Comparison of ENCODE assay signal across 19 cellular contexts in the genomic region with DNA sequence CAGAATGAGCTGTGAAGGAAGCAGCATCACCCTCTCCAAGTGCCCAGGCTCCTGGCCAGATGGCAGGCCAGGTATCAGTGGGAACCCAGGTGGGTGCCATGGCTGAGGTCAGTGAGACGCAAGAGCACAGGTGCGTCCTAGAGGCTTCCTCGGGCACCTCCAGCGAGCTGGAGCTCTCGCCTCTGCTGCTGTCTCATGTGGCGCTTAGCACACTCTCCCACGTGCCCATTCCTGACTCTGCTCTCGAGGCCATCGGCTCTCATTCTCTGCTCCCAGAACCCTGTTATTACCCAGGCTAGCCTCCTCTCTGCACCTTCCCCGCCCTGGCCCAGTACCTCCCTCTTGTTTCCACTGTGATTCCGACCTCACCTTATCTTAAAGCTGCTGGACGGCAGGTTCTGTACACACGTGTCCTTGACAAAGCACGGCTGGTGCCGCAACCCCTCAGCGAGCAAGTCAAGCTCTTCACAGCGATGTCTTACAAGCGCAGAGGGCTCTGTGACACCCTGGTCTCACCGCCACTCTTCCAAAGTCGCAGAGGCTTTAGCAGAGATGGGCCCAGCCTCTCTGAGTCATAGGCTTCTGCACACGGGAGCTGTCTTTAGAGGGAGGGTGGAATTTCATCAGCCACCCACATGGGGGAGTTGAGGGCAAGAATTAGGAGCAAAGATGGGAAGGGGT. TPM values are rescaled to one million over a fixed set of nuclear protein-coding genes. Genes with fewer than 3 reads are reported as not detected.
DNase-seq lines count a peak whose midpoint lies in the region; ATAC-seq and TF ChIP-seq lines count a peak whose summit lies in the region.
"Had no signal": no experiment of that assay in that cellular context is flagged by ENCODE, and none has a peak within 500 bp of the region (broad histone marks: within the 10 kb centered on the region; RNA-seq: fewer than 3 reads in every experiment).

No MANE protein-coding gene starts in this region.

- H3K9ac ChIP-seq in endodermal cell (ENCODE audit: extremely low read depth, low read length, poor library complexity, severe bottlenecking) (no peak overlapping the region), neural progenitor cell (no peak overlapping the region)
- H3K9ac ChIP-seq: KMS-11 had no signal

- TF ChIP-seq POLR2A in tibial nerve (IDR thresholded peaks at IDR 0.05), result no peak

- no peak overlapping the region for H2AFZ ChIP-seq in neural progenitor cell (replicated peaks)

- peaks cover 0 to 2% (median 0%) of the 10 kb centered on the region in 7 donors for H3K9me3 Mint-ChIP-seq in CD4-positive, CD25-positive, alpha-beta regulatory T cell
- H3K9me3 Mint-ChIP-seq in endodermal cell, result no peaks in the 10 kb centered on the region
- H3K9me3 Mint-ChIP-seq in neural progenitor cell, result no peaks in the 10 kb centered on the region
- H3K9me3 Mint-ChIP-seq: CD8-positive, alpha-beta T cell; naive thymus-derived CD8-positive, alpha-beta T cell had no signal

- intact Hi-C loops in Panc1 (cut with micrococcal nuclease; ENCODE audit: unreplicated experiment), result no loop called here

- no peak overlapping the region for H3K27ac ChIP-seq in CD4-positive, CD25-positive, alpha-beta regulatory T cell (ENCODE audit: insufficient read depth, low read length, poor library complexity, severe bottlenecking)
- H3K27ac ChIP-seq in Panc1 (ENCODE audit: low read length) (no peak overlapping the region), endodermal cell (ENCODE audit: low read depth, low read length) (no peak overlapping the region), neural progenitor cell (no peak overlapping the region), tibial nerve (no peak overlapping the region)
- H3K27ac ChIP-seq: KMS-11, upper lobe of left lung had no signal

- no peak overlapping the region for H3K4me2 ChIP-seq in neural progenitor cell
- H3K4me2 ChIP-seq: KMS-11 had no signal

- no peak overlapping the region for H3K4me3 ChIP-seq in CD4-positive, CD25-positive, alpha-beta regulatory T cell (ENCODE audit: low read depth, low read length)
- H3K4me3 ChIP-seq in Panc1 (ENCODE audit: low read depth in 2 of 2, low read length in 2 of 2) (no peak overlapping the region), endodermal cell (ENCODE audit: low read length) (no peak overlapping the region), neural progenitor cell (no peak overlapping the region), tibial nerve (no peak overlapping the region)
- H3K4me3 ChIP-seq: upper lobe of left lung had no signal

- 94 to 97% methylated on average over 15 to 21 of the region's 21 CpGs for WGBS in endodermal cell (ENCODE audit: insufficient coverage in 1 of 2, insufficient read length in 1 of 2), 2 experiments
- WGBS in tibial nerve, 2 donors, result 88 to 91% methylated on average over 21 of the region's 21 CpGs

- H3K4me1 Mint-ChIP-seq in CD4-positive, CD25-positive, alpha-beta regulatory T cell, result peaks cover 0 to 4% (median 2%) of the 10 kb centered on the region in 4 donors
- H3K4me1 Mint-ChIP-seq in endodermal cell, result peaks cover 3% of the 10 kb centered on the region
- H3K4me1 Mint-ChIP-seq in neural progenitor cell, result peaks cover 10% of the 10 kb centered on the region

- in situ Hi-C loops in Panc1 (cut with HindIII; ENCODE audit: low pct_unique_long_range_greater_than_20kb, low sequenced_read_pairs), result no loop called here

- H3K27ac Mint-ChIP-seq in CD4-positive, CD25-positive, alpha-beta regulatory T cell, result peak overlapping the region in 2 of 3 donors; percentile 26 to 82
- H3K27ac Mint-ChIP-seq in endodermal cell, result peak overlapping the region; percentile 31
- peak overlapping the region; percentile 42 for H3K27ac Mint-ChIP-seq in neural progenitor cell
- H3K27ac Mint-ChIP-seq: activated T-cell treated with anti-CD3 and anti-CD28 coated beads, Interleukin-2, amount 50 U/mL, for 72 hours; CD8-positive, alpha-beta T cell had no signal

- H3K36me3 ChIP-seq in CD4-positive, CD25-positive, alpha-beta regulatory T cell (ENCODE audit: control insufficient read depth, insufficient read depth, low read length), result peaks cover 89% of the 10 kb centered on the region
- H3K36me3 ChIP-seq in Panc1 (ENCODE audit: control insufficient read depth, insufficient read depth, low read length) (no peaks in the 10 kb centered on the region), endodermal cell (ENCODE audit: control insufficient read depth, insufficient read depth, low read length) (peaks cover 66% of the 10 kb centered on the region), neural progenitor cell (no peaks in the 10 kb centered on the region), tibial nerve (peaks cover 4 to 100% (median 48%) of the 10 kb centered on the region in 3 donors)

- no peaks in the 10 kb centered on the region for H3K27me3 Mint-ChIP-seq in CD4-positive, CD25-positive, alpha-beta regulatory T cell
- H3K27me3 Mint-ChIP-seq in endodermal cell (ENCODE audit: insufficient read depth) (no peaks in the 10 kb centered on the region), neural progenitor cell (ENCODE audit: insufficient read depth, low read depth) (peaks cover 7% of the 10 kb centered on the region)
- H3K27me3 Mint-ChIP-seq: naive thymus-derived CD8-positive, alpha-beta T cell had no signal

- H3K79me2 ChIP-seq in neural progenitor cell (ENCODE audit: low read depth), result no peaks in the 10 kb centered on the region

- CTCF ChIA-PET in Panc1 (lab: Charles Lee), result no interaction called here

- TF ChIP-seq EP300 in tibial nerve (IDR thresholded peaks at IDR 0.05), result no peak

- no TSS peak for BruUV-seq in Panc1 (replicated peaks; lab: Mats Ljungman, UMichigan)

- no peak overlapping the region for H3K4me3 Mint-ChIP-seq in CD4-positive, CD25-positive, alpha-beta regulatory T cell
- no peak overlapping the region for H3K4me3 Mint-ChIP-seq in endodermal cell
- no peak overlapping the region for H3K4me3 Mint-ChIP-seq in neural progenitor cell
- H3K4me3 Mint-ChIP-seq: activated T-cell treated with anti-CD3 and anti-CD28 coated beads, Interleukin-2, amount 50 U/mL, for 72 hours; CD8-positive, alpha-beta T cell had no signal

- H3K36me3 Mint-ChIP-seq in CD4-positive, CD25-positive, alpha-beta regulatory T cell, result peaks cover 47% of the 10 kb centered on the region
- H3K36me3 Mint-ChIP-seq in endodermal cell (ENCODE audit: low read depth) (peaks cover 75% of the 10 kb centered on the region), neural progenitor cell (peaks cover 45% of the 10 kb centered on the region)

- TF ChIP-seq CTCF in Panc1 (IDR thresholded peaks at IDR 0.05) (no peak), endodermal cell (conservative IDR thresholded peaks at IDR 0.05) (no peak), neural progenitor cell (IDR thresholded peaks at IDR 0.05) (no peak), tibial nerve (IDR thresholded peaks at IDR 0.05) (no peak)

- no peaks in the 10 kb centered on the region for H3K4me1 ChIP-seq in CD4-positive, CD25-positive, alpha-beta regulatory T cell (ENCODE audit: control insufficient read depth, insufficient read depth, low read length, poor library complexity, severe bottlenecking)
- H3K4me1 ChIP-seq in Panc1 (ENCODE audit: control insufficient read depth, insufficient read depth, low read length), result no peaks in the 10 kb centered on the region
- H3K4me1 ChIP-seq in endodermal cell (ENCODE audit: control insufficient read depth, insufficient read depth, low read length), result no peaks in the 10 kb centered on the region
- peaks cover 10% of the 10 kb centered on the region for H3K4me1 ChIP-seq in neural progenitor cell
- H3K4me1 ChIP-seq in tibial nerve, result no peaks in the 10 kb centered on the region
- H3K4me1 ChIP-seq: upper lobe of left lung had no signal

- no peaks in the 10 kb centered on the region for H3F3A ChIP-seq in neural progenitor cell (ENCODE audit: low read depth)

- no peaks in the 10 kb centered on the region for H3K27me3 ChIP-seq in CD4-positive, CD25-positive, alpha-beta regulatory T cell (ENCODE audit: control insufficient read depth, insufficient read depth, low read length)
- no peaks in the 10 kb centered on the region for H3K27me3 ChIP-seq in Panc1 (ENCODE audit: control insufficient read depth, insufficient read depth, low read length)
- H3K27me3 ChIP-seq in endodermal cell (ENCODE audit: control insufficient read depth, insufficient read depth, low read length, poor library complexity, severe bottlenecking), result no peaks in the 10 kb centered on the region
- no peaks in the 10 kb centered on the region for H3K27me3 ChIP-seq in neural progenitor cell
- H3K27me3 ChIP-seq in tibial nerve, result no peaks in the 10 kb centered on the region
- H3K27me3 ChIP-seq: upper lobe of left lung had no signal

- no peak for ATAC-seq in CD4-positive, CD25-positive, alpha-beta regulatory T cell (ENCODE audit: low read depth in 2 of 2)
- ATAC-seq in Panc1 (0 out of 2 replicates have a peak, but pooled peaks have one; percentile 55), GM19467 (IDR thresholded peaks at IDR 0.05; ENCODE audit: unreplicated experiment) (no peak)
- ATAC-seq: activated T-cell treated with anti-CD3 and anti-CD28 coated beads, Interleukin-2, amount 50 U/mL, for 72 hours; CD8-positive, alpha-beta T cell; naive thymus-derived CD8-positive, alpha-beta T cell; right cardiac atrium had no signal

- peaks cover 14% of the 10 kb centered on the region for H4K20me1 ChIP-seq in neural progenitor cell (ENCODE audit: low read depth)

- POLR2A ChIA-PET in Panc1 (lab: Charles Lee), result interaction anchor here (0.7 kb wide), 1 partner anchor 12 kb away, joined by 3 read pairs; no protein-coding TSS in a partner anchor

- H3K9me3 ChIP-seq in CD4-positive, CD25-positive, alpha-beta regulatory T cell (ENCODE audit: control insufficient read depth in 2 of 2, low read length in 2 of 2), result no peaks in the 10 kb centered on the region
- H3K9me3 ChIP-seq in Panc1 (ENCODE audit: control insufficient read depth, insufficient read depth, low read depth, low read length), result no peaks in the 10 kb centered on the region
- H3K9me3 ChIP-seq in endodermal cell (ENCODE audit: control insufficient read depth, low read length), result no peaks in the 10 kb centered on the region
- no peaks in the 10 kb centered on the region for H3K9me3 ChIP-seq in neural progenitor cell (ENCODE audit: low read depth)
- H3K9me3 ChIP-seq in tibial nerve, result no peaks in the 10 kb centered on the region
- H3K9me3 ChIP-seq: upper lobe of left lung had no signal

- no peak for DNase-seq in CD4-positive, CD25-positive, alpha-beta regulatory T cell
- DNase-seq in Panc1 (ENCODE audit: low read depth, low spot score), result no peak
- DNase-seq in endodermal cell, result no peak
- no peak for DNase-seq in neural progenitor cell (ENCODE audit: low spot score)
- no peak for DNase-seq in tibial nerve (ENCODE audit: low spot score in 2 of 2)
- no peak for DNase-seq in RPMI8226
- no peak for DNase-seq in activated CD8-positive, alpha-beta memory T cell treated with anti-CD3 and anti-CD28 coated beads, Interleukin-2, amount 50 U/mL, for 48 hours
- DNase-seq: activated CD4-positive, alpha-beta T cell treated with anti-CD3 and anti-CD28 coated beads for 48 hours; activated T-cell treated with anti-CD3 and anti-CD28 coated beads, Interleukin-2, amount 50 U/mL, for 72 hours; aorta; CD8-positive, alpha-beta T cell; NCI-H146; NCI-H69; stimulated activated CD4-positive, alpha-beta T cell treated with anti-CD3 and anti-CD28 coated beads, Interleukin-4, amount 100 ng/mL, for 1 hour had no signal

RNA-seq across cellular contexts. Expression of gene MSANTD1, which starts 15.4 kb away (rescaled TPM):
- total RNA-seq in CD4-positive, CD25-positive, alpha-beta regulatory T cell, result 2.0 TPM
- under 1 TPM in 2 of 4 donors, not detected in 2; 0.05 to 0.22 TPM for polyA plus RNA-seq in CD4-positive, CD25-positive, alpha-beta regulatory T cell
- 0.57 TPM for total RNA-seq in Panc1 (2021; ENCODE audit: unreplicated experiment)
- 0.52 TPM for polyA plus RNA-seq in Panc1 (2012; ENCODE audit: insufficient read length)
- 1 to 10 TPM in 1 of 2 donors, under 1 TPM in 1; 1.00 to 2.5 TPM for total RNA-seq in endodermal cell
- 0.32 TPM for polyA plus RNA-seq in endodermal cell (2013, experiment 1 of 2)
- 0.41 TPM for polyA plus RNA-seq in endodermal cell (2013, experiment 2 of 2)
- total RNA-seq in neural progenitor cell (ENCODE audit: low replicate concordance), result 0.17 and 0.25 TPM in 2 replicates
- total RNA-seq in tibial nerve, result 1 to 10 TPM; 1.2 to 2.0 (median 1.4) TPM

RNA-seq across cellular contexts. Expression of gene RGS12, which starts 59.3 kb away (rescaled TPM):
- total RNA-seq in CD4-positive, CD25-positive, alpha-beta regulatory T cell, result 27.6 TPM
- 1 to 10 TPM; 3.7 to 6.7 (median 6.0) TPM for polyA plus RNA-seq in CD4-positive, CD25-positive, alpha-beta regulatory T cell
- 24.3 TPM for total RNA-seq in Panc1 (2021; ENCODE audit: unreplicated experiment)
- 31.5 TPM for polyA plus RNA-seq in Panc1 (2012; ENCODE audit: insufficient read length)
- total RNA-seq in endodermal cell, result 10 to 100 TPM; 45.2 to 48.6 TPM
- polyA plus RNA-seq in endodermal cell (2013, experiment 1 of 2), result 47.0 TPM
- 44.0 TPM for polyA plus RNA-seq in endodermal cell (2013, experiment 2 of 2)
- 36.6 and 140 TPM in 2 replicates for total RNA-seq in neural progenitor cell (ENCODE audit: low replicate concordance)
- 10 to 100 TPM; 22.2 to 33.3 (median 28.5) TPM for total RNA-seq in tibial nerve
